Comparison of ENCODE assay signal across 1 cellular context in the genomic region with DNA sequence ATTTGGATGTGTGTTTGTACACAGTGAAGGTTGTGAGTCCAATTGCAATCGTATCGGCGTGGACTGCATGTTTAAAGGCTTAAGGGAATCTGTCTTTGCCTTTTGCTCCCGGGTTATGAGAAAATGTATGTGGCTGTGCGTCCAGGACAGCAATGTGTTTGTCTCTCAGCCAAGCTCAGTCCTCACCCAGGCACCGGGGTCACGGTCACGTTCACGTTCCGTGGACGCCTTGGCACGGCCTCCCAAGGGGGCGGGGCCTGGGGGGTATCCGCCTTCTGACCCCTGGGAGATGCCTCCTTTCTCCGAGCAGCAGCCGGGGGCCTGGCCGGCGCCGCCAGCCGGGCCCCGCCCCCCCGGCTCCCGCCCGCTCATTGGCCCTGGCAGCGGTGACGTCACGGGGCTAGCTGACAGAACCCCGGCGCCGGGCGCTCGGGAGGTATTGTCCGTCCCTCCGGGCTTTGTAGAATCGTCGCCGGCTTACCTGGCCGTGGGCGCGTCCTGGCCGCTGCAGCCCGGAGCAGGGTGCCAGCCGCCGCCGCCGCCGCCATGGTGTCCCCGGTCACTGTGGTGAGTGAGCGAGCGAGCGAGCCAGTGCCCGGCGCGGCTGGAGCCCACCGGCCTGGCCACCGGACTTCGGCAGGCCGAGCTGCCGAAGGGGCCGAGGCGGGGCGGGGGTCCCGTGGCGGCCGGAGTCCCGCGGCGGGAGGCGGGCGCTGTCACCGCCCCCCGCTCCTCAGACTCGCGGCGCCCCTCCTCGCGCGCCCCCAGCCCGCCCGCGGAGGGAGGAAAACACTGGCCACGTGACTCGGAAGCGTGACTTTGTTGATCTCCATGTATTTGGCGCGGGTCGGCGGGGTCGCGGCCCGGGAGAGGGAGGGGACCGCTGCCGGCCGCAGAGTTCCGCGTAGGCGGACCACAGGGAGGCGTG.
TF ChIP-seq lines count a peak whose summit lies in the region.

TSS of gene TMEM86A (plus strand) at position 439 of the 928 bp plus-strand sequence. CDS start at position 547, 108 bp downstream.

TF ChIP-seq in K562, 482 proteins besides CTCF, POLR2A, EP300 and RAD21 (continued from another document and continues in another):
- TF ChIP-seq TFE3 (CRISPR knock-in tag; IDR thresholded peaks at IDR 0.05) (peak; percentile 53), CXXC5 (CRISPR knock-in tag; IDR thresholded peaks at IDR 0.05) (peak; percentile 67), ZKSCAN3 (CRISPR knock-in tag; IDR thresholded peaks at IDR 0.05) (no peak), GATAD2A (IDR thresholded peaks at IDR 0.05) (no peak), L3MBTL2 (IDR thresholded peaks at IDR 0.05) (peak; percentile 51; the same call in 1 of the 2 replicates), HMGN3 (IDR thresholded peaks at IDR 0.05; ENCODE audit: borderline replicate concordance, extremely low read depth, insufficient read length, low read depth, low read length) (peak; percentile 20), NR0B1 (IDR thresholded peaks at IDR 0.05; ENCODE audit: partially characterized antibody) (no peak), PCBP1 (IDR thresholded peaks at IDR 0.05; ENCODE audit: low read depth, low read length, poor library complexity, severe bottlenecking) (peak; percentile 31), SIN3B (IDR thresholded peaks at IDR 0.05; ENCODE audit: low read depth) (0 out of 2 replicates have a peak, but pooled peaks have one; percentile 41), ZNF124 (CRISPR knock-in tag; IDR thresholded peaks at IDR 0.05) (0 out of 2 replicates have a peak, but pooled peaks have one; percentile 31), MTA3 (IDR thresholded peaks at IDR 0.05; ENCODE audit: borderline replicate concordance) (peak; percentile 29; the same call in 1 of the 2 replicates), USF1 (CRISPR knock-in tag; IDR thresholded peaks at IDR 0.05) (peak; percentile 84), ATF3 (IDR thresholded peaks at IDR 0.05) (peak; percentile 90), ATF3 (CRISPR knock-in tag; conservative IDR thresholded peaks at IDR 0.05) (no peak), KLF13 (tag; IDR thresholded peaks at IDR 0.05; ENCODE audit: borderline replicate concordance, low read depth) (peak; percentile 81; the same call in 1 of the 2 replicates), RBM25 (IDR thresholded peaks at IDR 0.05; ENCODE audit: low read depth, low read length, severe bottlenecking) (peak; percentile 79), TCF7L2 (IDR thresholded peaks at IDR 0.05; ENCODE audit: low read depth, low read length) (no peak), CBFA2T2 (conservative IDR thresholded peaks at IDR 0.05) (peak; percentile 23; the same call in 1 of the 2 replicates), IRF9 (tag; IDR thresholded peaks at IDR 0.05) (no peak), NFIC (IDR thresholded peaks at IDR 0.05) (peak; percentile 51), GATAD2B (IDR thresholded peaks at IDR 0.05; ENCODE audit: borderline replicate concordance) (peak; percentile 52; the same call in 1 of the 2 replicates), HDAC1 (IDR thresholded peaks at IDR 0.05) (0 out of 4 replicates have a peak, but pooled peaks of 1 of the 2 experiments have one; percentile 43), JUN (IDR thresholded peaks at IDR 0.05; ENCODE audit: borderline replicate concordance, low read depth, low read length) (peak; percentile 58; the same call in 1 of the 2 replicates), JUN (CRISPR knock-in tag; IDR thresholded peaks at IDR 0.05; ENCODE audit: borderline replicate concordance) (no peak), CTBP1 (IDR thresholded peaks at IDR 0.05; ENCODE audit: borderline replicate concordance) (0 out of 2 replicates have a peak, but pooled peaks have one; percentile 16), GMEB1 (CRISPR knock-in tag; IDR thresholded peaks at IDR 0.05) (peak; percentile 67), TAF1 (IDR thresholded peaks at IDR 0.05; ENCODE audit: control insufficient read depth, extremely low read depth, insufficient read depth, low read length, severe bottlenecking) (peak; percentile 23), JUND (IDR thresholded peaks at IDR 0.05; ENCODE audit: borderline replicate concordance, low read depth, low read length) (peak; percentile 69), JUND (tag; IDR thresholded peaks at IDR 0.05; ENCODE audit: borderline replicate concordance, low read depth, low read length) (no peak; the same call in 2 of the 3 replicates)
- TF ChIP-seq, protein P1, sequence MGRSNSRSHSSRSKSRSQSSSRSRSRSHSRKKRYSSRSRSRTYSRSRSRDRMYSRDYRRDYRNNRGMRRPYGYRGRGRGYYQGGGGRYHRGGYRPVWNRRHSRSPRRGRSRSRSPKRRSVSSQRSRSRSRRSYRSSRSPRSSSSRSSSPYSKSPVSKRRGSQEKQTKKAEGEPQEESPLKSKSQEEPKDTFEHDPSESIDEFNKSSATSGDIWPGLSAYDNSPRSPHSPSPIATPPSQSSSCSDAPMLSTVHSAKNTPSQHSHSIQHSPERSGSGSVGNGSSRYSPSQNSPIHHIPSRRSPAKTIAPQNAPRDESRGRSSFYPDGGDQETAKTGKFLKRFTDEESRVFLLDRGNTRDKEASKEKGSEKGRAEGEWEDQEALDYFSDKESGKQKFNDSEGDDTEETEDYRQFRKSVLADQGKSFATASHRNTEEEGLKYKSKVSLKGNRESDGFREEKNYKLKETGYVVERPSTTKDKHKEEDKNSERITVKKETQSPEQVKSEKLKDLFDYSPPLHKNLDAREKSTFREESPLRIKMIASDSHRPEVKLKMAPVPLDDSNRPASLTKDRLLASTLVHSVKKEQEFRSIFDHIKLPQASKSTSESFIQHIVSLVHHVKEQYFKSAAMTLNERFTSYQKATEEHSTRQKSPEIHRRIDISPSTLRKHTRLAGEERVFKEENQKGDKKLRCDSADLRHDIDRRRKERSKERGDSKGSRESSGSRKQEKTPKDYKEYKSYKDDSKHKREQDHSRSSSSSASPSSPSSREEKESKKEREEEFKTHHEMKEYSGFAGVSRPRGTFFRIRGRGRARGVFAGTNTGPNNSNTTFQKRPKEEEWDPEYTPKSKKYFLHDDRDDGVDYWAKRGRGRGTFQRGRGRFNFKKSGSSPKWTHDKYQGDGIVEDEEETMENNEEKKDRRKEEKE (IDR thresholded peaks at IDR 0.05; ENCODE audit: borderline replicate concordance in 1 of 2, control insufficient read depth in 1 of 2, low read depth in 2 of 2, low read length in 1 of 2), result no peak
- TF ChIP-seq, protein P2, sequence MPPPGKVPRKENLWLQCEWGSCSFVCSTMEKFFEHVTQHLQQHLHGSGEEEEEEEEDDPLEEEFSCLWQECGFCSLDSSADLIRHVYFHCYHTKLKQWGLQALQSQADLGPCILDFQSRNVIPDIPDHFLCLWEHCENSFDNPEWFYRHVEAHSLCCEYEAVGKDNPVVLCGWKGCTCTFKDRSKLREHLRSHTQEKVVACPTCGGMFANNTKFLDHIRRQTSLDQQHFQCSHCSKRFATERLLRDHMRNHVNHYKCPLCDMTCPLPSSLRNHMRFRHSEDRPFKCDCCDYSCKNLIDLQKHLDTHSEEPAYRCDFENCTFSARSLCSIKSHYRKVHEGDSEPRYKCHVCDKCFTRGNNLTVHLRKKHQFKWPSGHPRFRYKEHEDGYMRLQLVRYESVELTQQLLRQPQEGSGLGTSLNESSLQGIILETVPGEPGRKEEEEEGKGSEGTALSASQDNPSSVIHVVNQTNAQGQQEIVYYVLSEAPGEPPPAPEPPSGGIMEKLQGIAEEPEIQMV (tag; conservative IDR thresholded peaks at IDR 0.05; ENCODE audit: low read depth), result peak; percentile 88; the same call in 1 of the 2 replicates
- TF ChIP-seq, protein P3, sequence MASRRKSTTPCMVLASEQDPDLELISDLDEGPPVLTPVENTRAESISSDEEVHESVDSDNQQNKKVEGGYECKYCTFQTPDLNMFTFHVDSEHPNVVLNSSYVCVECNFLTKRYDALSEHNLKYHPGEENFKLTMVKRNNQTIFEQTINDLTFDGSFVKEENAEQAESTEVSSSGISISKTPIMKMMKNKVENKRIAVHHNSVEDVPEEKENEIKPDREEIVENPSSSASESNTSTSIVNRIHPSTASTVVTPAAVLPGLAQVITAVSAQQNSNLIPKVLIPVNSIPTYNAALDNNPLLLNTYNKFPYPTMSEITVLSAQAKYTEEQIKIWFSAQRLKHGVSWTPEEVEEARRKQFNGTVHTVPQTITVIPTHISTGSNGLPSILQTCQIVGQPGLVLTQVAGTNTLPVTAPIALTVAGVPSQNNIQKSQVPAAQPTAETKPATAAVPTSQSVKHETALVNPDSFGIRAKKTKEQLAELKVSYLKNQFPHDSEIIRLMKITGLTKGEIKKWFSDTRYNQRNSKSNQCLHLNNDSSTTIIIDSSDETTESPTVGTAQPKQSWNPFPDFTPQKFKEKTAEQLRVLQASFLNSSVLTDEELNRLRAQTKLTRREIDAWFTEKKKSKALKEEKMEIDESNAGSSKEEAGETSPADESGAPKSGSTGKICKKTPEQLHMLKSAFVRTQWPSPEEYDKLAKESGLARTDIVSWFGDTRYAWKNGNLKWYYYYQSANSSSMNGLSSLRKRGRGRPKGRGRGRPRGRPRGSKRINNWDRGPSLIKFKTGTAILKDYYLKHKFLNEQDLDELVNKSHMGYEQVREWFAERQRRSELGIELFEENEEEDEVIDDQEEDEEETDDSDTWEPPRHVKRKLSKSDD (conservative IDR thresholded peaks at IDR 0.05; ENCODE audit: low read length), result no peak
- TF ChIP-seq, protein P4, sequence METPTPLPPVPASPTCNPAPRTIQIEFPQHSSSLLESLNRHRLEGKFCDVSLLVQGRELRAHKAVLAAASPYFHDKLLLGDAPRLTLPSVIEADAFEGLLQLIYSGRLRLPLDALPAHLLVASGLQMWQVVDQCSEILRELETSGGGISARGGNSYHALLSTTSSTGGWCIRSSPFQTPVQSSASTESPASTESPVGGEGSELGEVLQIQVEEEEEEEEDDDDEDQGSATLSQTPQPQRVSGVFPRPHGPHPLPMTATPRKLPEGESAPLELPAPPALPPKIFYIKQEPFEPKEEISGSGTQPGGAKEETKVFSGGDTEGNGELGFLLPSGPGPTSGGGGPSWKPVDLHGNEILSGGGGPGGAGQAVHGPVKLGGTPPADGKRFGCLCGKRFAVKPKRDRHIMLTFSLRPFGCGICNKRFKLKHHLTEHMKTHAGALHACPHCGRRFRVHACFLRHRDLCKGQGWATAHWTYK (CRISPR knock-in tag; IDR thresholded peaks at IDR 0.05), result peak; percentile 87; the same call in 1 of the 2 replicates
- TF ChIP-seq, protein P5, sequence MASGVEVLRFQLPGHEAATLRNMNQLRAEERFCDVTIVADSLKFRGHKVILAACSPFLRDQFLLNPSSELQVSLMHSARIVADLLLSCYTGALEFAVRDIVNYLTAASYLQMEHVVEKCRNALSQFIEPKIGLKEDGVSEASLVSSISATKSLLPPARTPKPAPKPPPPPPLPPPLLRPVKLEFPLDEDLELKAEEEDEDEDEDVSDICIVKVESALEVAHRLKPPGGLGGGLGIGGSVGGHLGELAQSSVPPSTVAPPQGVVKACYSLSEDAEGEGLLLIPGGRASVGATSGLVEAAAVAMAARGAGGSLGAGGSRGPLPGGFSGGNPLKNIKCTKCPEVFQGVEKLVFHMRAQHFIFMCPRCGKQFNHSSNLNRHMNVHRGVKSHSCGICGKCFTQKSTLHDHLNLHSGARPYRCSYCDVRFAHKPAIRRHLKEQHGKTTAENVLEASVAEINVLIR (CRISPR knock-in tag; IDR thresholded peaks at IDR 0.05), result peak; percentile 66
